ENCODE assay signal across 9 cellular contexts in the genomic region with DNA sequence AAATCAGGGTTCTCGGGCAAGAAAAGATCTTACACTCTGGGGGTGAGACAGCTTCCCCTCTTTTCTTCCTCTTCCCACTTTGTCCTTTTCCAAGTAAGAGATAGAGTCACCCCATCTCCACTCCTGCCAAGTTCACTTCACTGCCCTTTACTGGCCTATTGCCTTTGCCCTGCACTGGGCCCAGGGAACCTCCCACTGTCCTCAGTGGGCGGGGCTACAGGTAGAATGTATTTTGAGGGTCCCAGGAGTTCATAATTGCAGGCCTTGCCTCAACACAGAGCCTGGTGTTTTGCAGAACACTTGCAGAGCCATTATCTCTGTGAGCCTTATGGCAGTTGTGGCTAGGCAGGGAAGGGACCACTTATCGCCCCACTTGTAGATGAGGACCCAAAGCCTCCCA. TPM values are rescaled to one million over a fixed set of nuclear protein-coding genes. Genes with fewer than 3 reads are reported as not detected.
DNase-seq lines count a peak whose midpoint lies in the region; ATAC-seq and TF ChIP-seq lines count a peak whose summit lies in the region.
"Had no signal": no experiment of that assay in that cellular context is flagged by ENCODE, and none has a peak within 500 bp of the region (broad histone marks: within the 10 kb centered on the region; RNA-seq: fewer than 3 reads in every experiment).

No MANE protein-coding gene starts in this region.

- H3K4me3 ChIP-seq in AG04449 (ENCODE audit: low read depth, low read length), result peak overlapping the region; percentile 90
- 0 out of 2 replicates have a peak overlapping the region, but pooled peaks have one; percentile 9 for H3K4me3 ChIP-seq in GM23248
- H3K4me3 ChIP-seq in colonic mucosa, result no peak overlapping the region

- H2AFZ ChIP-seq in GM23248, result no peak overlapping the region

- in situ Hi-C loops in GM23248 (cut with MboI), result no loop called here

- H3K4me3 Mint-ChIP-seq in activated T-helper 17 cell treated with anti-CD3 and anti-CD28 coated beads, Interleukin-2, amount 50 U/mL, for 72 hours, result peak overlapping the region; percentile 97
- H3K4me3 Mint-ChIP-seq in memory B cell, result peak overlapping the region; percentile 24

- H3K4me1 Mint-ChIP-seq in activated T-helper 17 cell treated with anti-CD3 and anti-CD28 coated beads, Interleukin-2, amount 50 U/mL, for 72 hours, result peaks cover 24% of the 10 kb centered on the region
- H3K4me1 Mint-ChIP-seq in memory B cell, result peaks cover 50% of the 10 kb centered on the region

- WGBS in GM23248 (ENCODE audit: low coverage in 1 of 2, low lambda C conversion rate in 2 of 2, missing lambda C conversion rate in 2 of 2), 2 experiments, result 77 to 86% methylated on average over 3 of the region's 3 CpGs

- no peak for ATAC-seq in activated T-helper 17 cell treated with anti-CD3 and anti-CD28 coated beads, Interleukin-2, amount 50 U/mL, for 72 hours (replicated peaks)
- ATAC-seq in memory B cell (ENCODE audit: low read depth), result no peak
- ATAC-seq in left colon, result no peak

- H3K9ac ChIP-seq in GM23248 (peak overlapping the region; percentile 51; the same call in 1 of the 2 replicates), colonic mucosa (ENCODE audit: low read depth in 2 of 2, low read length in 2 of 2) (no peak overlapping the region)

- no peaks in the 10 kb centered on the region for H3K9me3 Mint-ChIP-seq in activated T-helper 17 cell treated with anti-CD3 and anti-CD28 coated beads, Interleukin-2, amount 50 U/mL, for 72 hours
- no peaks in the 10 kb centered on the region for H3K9me3 Mint-ChIP-seq in memory B cell

- no peaks in the 10 kb centered on the region for H3K9me2 ChIP-seq in GM23248 (ENCODE audit: insufficient read depth)

- peaks cover 54% of the 10 kb centered on the region for H3K36me3 Mint-ChIP-seq in activated T-helper 17 cell treated with anti-CD3 and anti-CD28 coated beads, Interleukin-2, amount 50 U/mL, for 72 hours (ENCODE audit: low read depth)
- H3K36me3 Mint-ChIP-seq in memory B cell, result peaks cover 12% of the 10 kb centered on the region

- peaks cover 67% of the 10 kb centered on the region for H3K79me2 ChIP-seq in GM23248 (ENCODE audit: insufficient read depth)

- POLR2A ChIA-PET in AG04449 (lab: Yijun Ruan, JAX), result no interaction called here

- CTCF ChIA-PET in AG04449 (lab: Yijun Ruan, JAX), result interaction anchor here (1.2 to 21.8 kb wide), 3 partner anchors 15 to 77 kb away, joined by 3 to 371 read pairs (median 4); partner anchors contain the start of gene GNAI3

- no peaks in the 10 kb centered on the region for H3K27me3 ChIP-seq in GM23248 (replicated peaks; ENCODE audit: insufficient read depth)
- H3K27me3 ChIP-seq in colonic mucosa, result no peaks in the 10 kb centered on the region

- peak overlapping the region; percentile 95 for H3K4me2 ChIP-seq in GM23248 (ENCODE audit: unreplicated experiment)

- no peaks in the 10 kb centered on the region for H3K9me3 ChIP-seq in GM23248 (ENCODE audit: low read depth)
- H3K9me3 ChIP-seq in colonic mucosa, result no peaks in the 10 kb centered on the region

- H3F3A ChIP-seq in GM23248 (ENCODE audit: insufficient read depth), result peaks cover 14% of the 10 kb centered on the region

- H3K36me3 ChIP-seq in GM23248 (ENCODE audit: low read depth) (no peaks in the 10 kb centered on the region), colonic mucosa (no peaks in the 10 kb centered on the region)

- DNase-seq in AG04449 (ENCODE audit: low read depth, low spot score) (no peak), GM23248 (no peak), memory B cell (ENCODE audit: low spot score in 2 of 2) (no peak), colonic mucosa (no peak), ureter (ENCODE audit: low spot score) (no peak), left colon (no peak), OCI-M2 (lab: John Stamatoyannopoulos, UW; ENCODE audit: unreplicated experiment) (no peak)
- DNase-seq: NCI-H1417 treated with DMSO at 0.1 percent for 48 hours had no signal

- TF ChIP-seq CTCF in AG04449 (IDR thresholded peaks at IDR 0.05; ENCODE audit: insufficient read depth, low read length, missing control alignments) (no peak), colonic mucosa (IDR thresholded peaks at IDR 0.05) (no peak)

- no peak overlapping the region for H3K27ac ChIP-seq in GM23248
- no peak overlapping the region for H3K27ac ChIP-seq in colonic mucosa

- no peaks in the 10 kb centered on the region; the same call in 1 of the 2 replicates for H4K20me1 ChIP-seq in GM23248 (ENCODE audit: insufficient read depth)

- H3K27ac Mint-ChIP-seq in activated T-helper 17 cell treated with anti-CD3 and anti-CD28 coated beads, Interleukin-2, amount 50 U/mL, for 72 hours, result peak overlapping the region; percentile 99
- peak overlapping the region; percentile 94 for H3K27ac Mint-ChIP-seq in memory B cell

- intact Hi-C loops in colonic mucosa (cut with DNase I), result no loop called here
- intact Hi-C loops in left colon (cut with DNase I, micrococcal nuclease), result loop anchor here in 1 of 2 donors (5.0 kb wide), 1 partner anchor 71 kb away; no protein-coding TSS in a partner anchor

- peaks cover 46% of the 10 kb centered on the region for H3K4me1 ChIP-seq in GM23248 (ENCODE audit: insufficient read depth)
- H3K4me1 ChIP-seq in colonic mucosa, result peaks cover 15% of the 10 kb centered on the region

- H3K27me3 Mint-ChIP-seq in activated T-helper 17 cell treated with anti-CD3 and anti-CD28 coated beads, Interleukin-2, amount 50 U/mL, for 72 hours, result no peaks in the 10 kb centered on the region
- no peaks in the 10 kb centered on the region for H3K27me3 Mint-ChIP-seq in memory B cell

RNA-seq across cellular contexts. Expression of gene AMPD2, which starts 3.3 kb away (rescaled TPM):
- total RNA-seq in GM23248 (2014; rRNA removed; shearing (Covaris generic)), result 79.3 and 87.9 TPM in 2 replicates
- polyA plus RNA-seq in GM23248 (2016; fragmentation: Nextera tagmentation; extraction: Ambion mirVana), result 61.1 and 61.3 TPM in 2 replicates
- 100 to 1,000 TPM in 1 of 2 donors, 10 to 100 TPM in 1; 97.1 to 135 TPM for total RNA-seq in activated T-helper 17 cell treated with anti-CD3 and anti-CD28 coated beads, Interleukin-2, amount 50 U/mL, for 72 hours
- total RNA-seq in colonic mucosa, result 10 to 100 TPM; 28.0 to 60.3 TPM
- 45.8 TPM for total RNA-seq in ureter
- 10 to 100 TPM; 31.9 to 38.9 TPM for total RNA-seq in left colon

RNA-seq across cellular contexts. Expression of gene GNAT2, which starts 3.5 kb away (rescaled TPM):
- total RNA-seq in GM23248 (2014; rRNA removed; shearing (Covaris generic)), result not detected in 2 replicates
- polyA plus RNA-seq in GM23248 (2016; fragmentation: Nextera tagmentation; extraction: Ambion mirVana), result 0.32 TPM in 1 of 2 replicates, not detected in the other
- total RNA-seq in activated T-helper 17 cell treated with anti-CD3 and anti-CD28 coated beads, Interleukin-2, amount 50 U/mL, for 72 hours, result under 1 TPM; 0.32 to 0.54 TPM
- total RNA-seq in colonic mucosa, result under 1 TPM in 1 of 2 donors, not detected in 1; 0.32 TPM
- not detected for total RNA-seq in ureter
- total RNA-seq in left colon, result under 1 TPM in 1 of 2 donors, not detected in 1; 0.73 TPM

RNA-seq across cellular contexts. Expression of gene GSTM4, which starts 33.0 kb away (rescaled TPM):
- 6.2 and 7.7 TPM in 2 replicates for total RNA-seq in GM23248 (2014; rRNA removed; shearing (Covaris generic))
- polyA plus RNA-seq in GM23248 (2016; fragmentation: Nextera tagmentation; extraction: Ambion mirVana), result 12.4 and 15.2 TPM in 2 replicates
- total RNA-seq in activated T-helper 17 cell treated with anti-CD3 and anti-CD28 coated beads, Interleukin-2, amount 50 U/mL, for 72 hours, result 10 to 100 TPM; 16.2 to 20.1 TPM
- total RNA-seq in colonic mucosa (10 to 100 TPM; 62.6 to 77.4 TPM), ureter (38.2 TPM), left colon (10 to 100 TPM; 74.8 to 83.5 TPM)

RNA-seq across cellular contexts. Expression of gene GSTM2, which starts 45.0 kb away (rescaled TPM):
- 19.7 and 27.7 TPM in 2 replicates for total RNA-seq in GM23248 (2014; rRNA removed; shearing (Covaris generic))
- polyA plus RNA-seq in GM23248 (2016; fragmentation: Nextera tagmentation; extraction: Ambion mirVana), result 40.1 and 41.2 TPM in 2 replicates
- 10 to 100 TPM; 18.5 to 27.5 TPM for total RNA-seq in activated T-helper 17 cell treated with anti-CD3 and anti-CD28 coated beads, Interleukin-2, amount 50 U/mL, for 72 hours
- total RNA-seq in colonic mucosa (10 to 100 TPM; 18.5 to 20.7 TPM), ureter (104 TPM), left colon (10 to 100 TPM; 22.5 to 37.8 TPM)
